21 cellular contexts compared by ENCODE assay signal in the genomic region with DNA sequence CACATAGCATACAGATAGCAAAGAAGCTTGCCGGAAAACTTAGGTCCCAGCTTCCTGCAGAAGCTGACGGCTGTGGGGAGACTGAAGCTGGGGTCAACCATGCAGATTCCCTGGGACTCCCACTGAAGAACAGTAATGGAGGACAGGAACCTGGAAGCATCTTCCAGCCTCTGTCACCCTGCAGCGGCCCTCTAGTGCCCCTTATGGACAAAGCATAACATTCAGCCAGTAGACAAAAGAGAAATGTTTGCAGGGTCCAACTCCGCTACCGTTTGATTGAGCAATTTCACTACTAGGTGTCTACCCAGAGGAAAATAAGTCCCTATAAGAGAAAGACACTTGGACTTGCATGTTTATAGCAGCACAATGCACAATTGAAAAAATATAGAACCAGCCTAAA.
"Had no signal": no experiment of that assay in that cellular context is flagged by ENCODE, and none has a peak within 500 bp of the region (broad histone marks: within the 10 kb centered on the region; RNA-seq: fewer than 3 reads in every experiment).

No MANE protein-coding gene starts in this region.

- H3K4me3 ChIP-seq: colonic mucosa, dorsolateral prefrontal cortex, esophagus squamous epithelium, gastroesophageal sphincter, heart left ventricle, uterus had no signal

- H3K9me3 ChIP-seq: colonic mucosa, esophagus squamous epithelium, gastroesophageal sphincter, heart left ventricle, uterus had no signal

- H3K4me3 Mint-ChIP-seq: activated naive CD8-positive, alpha-beta T cell treated with anti-CD3 and anti-CD28 coated beads for 36 hours; activated T-cell treated with anti-CD3 and anti-CD28 coated beads, Interleukin-2, amount 50 U/mL, for 4 hours; memory B cell; stimulated activated naive B cell treated with anti-CD40 and anti-IgM and Interleukin-4, amounts not matched to agents 10 μg/mL and 1 μg/mL and 100 μg/mL, for 72 hours had no signal

- H3K4me1 ChIP-seq: colonic mucosa, esophagus squamous epithelium, gastroesophageal sphincter, heart left ventricle, uterus had no signal

- H3K27me3 ChIP-seq: colonic mucosa, dorsolateral prefrontal cortex, esophagus squamous epithelium, gastroesophageal sphincter, heart left ventricle, uterus had no signal

- H3K27ac ChIP-seq: colonic mucosa, dorsolateral prefrontal cortex, esophagus squamous epithelium, gastroesophageal sphincter, heart left ventricle, uterus had no signal

- H3K36me3 ChIP-seq: colonic mucosa, esophagus squamous epithelium, gastroesophageal sphincter, heart left ventricle, uterus had no signal

- DNase-seq: activated CD4-positive, alpha-beta T cell treated with anti-CD3 and anti-CD28 coated beads for 4 hours; activated CD4-positive, alpha-beta T cell treated with anti-CD3 and anti-CD28 coated beads, Interleukin-2, amount 50 U/mL, for 48 hours; activated CD4-positive, CD25-positive, alpha-beta regulatory T cell; activated CD8-positive, alpha-beta memory T cell treated with anti-CD3 and anti-CD28 coated beads, Interleukin-2, amount 50 U/mL, for 48 hours; activated naive CD4-positive, alpha-beta T cell treated with Interleukin-2 at 50 U/mL for 16 hours; activated naive CD8-positive, alpha-beta T cell treated with anti-CD3 and anti-CD28 coated beads for 36 hours; activated T-cell treated with anti-CD3 and anti-CD28 coated beads, Interleukin-2, amount 50 U/mL, for 4 hours; colonic mucosa; dorsolateral prefrontal cortex; esophagus squamous epithelium; heart left ventricle; left colon; posterior cingulate gyrus; stimulated activated CD4-positive, alpha-beta T cell treated with anti-CD3 and anti-CD28 coated beads, Interleukin-2, amount 100 ng/mL, for 48 hours; stimulated activated CD8-positive, alpha-beta memory T cell treated with anti-CD3 and anti-CD28 coated beads, Interleukin-4, amount 100 ng/mL, for 48 hours; stimulated activated naive B cell treated with anti-CD40 and anti-IgM and Interleukin-4, amounts not matched to agents 10 μg/mL and 1 μg/mL and 100 μg/mL, for 72 hours; T-helper 9 cell; trophoblast cell; uterus had no signal

- ATAC-seq: activated T-cell treated with anti-CD3 and anti-CD28 coated beads, Interleukin-2, amount 50 U/mL, for 4 hours; gastroesophageal sphincter; heart left ventricle; left colon; stimulated activated naive B cell treated with anti-CD40 and anti-IgM and Interleukin-4, amounts not matched to agents 10 μg/mL and 1 μg/mL and 100 μg/mL, for 72 hours had no signal

- H3K4me1 Mint-ChIP-seq: activated naive CD8-positive, alpha-beta T cell treated with anti-CD3 and anti-CD28 coated beads for 36 hours; memory B cell; stimulated activated naive B cell treated with anti-CD40 and anti-IgM and Interleukin-4, amounts not matched to agents 10 μg/mL and 1 μg/mL and 100 μg/mL, for 72 hours had no signal

- H3K27ac Mint-ChIP-seq: activated naive CD8-positive, alpha-beta T cell treated with anti-CD3 and anti-CD28 coated beads for 36 hours; memory B cell; stimulated activated naive B cell treated with anti-CD40 and anti-IgM and Interleukin-4, amounts not matched to agents 10 μg/mL and 1 μg/mL and 100 μg/mL, for 72 hours had no signal

- H3K27me3 Mint-ChIP-seq: activated naive CD8-positive, alpha-beta T cell treated with anti-CD3 and anti-CD28 coated beads for 36 hours; memory B cell; stimulated activated naive B cell treated with anti-CD40 and anti-IgM and Interleukin-4, amounts not matched to agents 10 μg/mL and 1 μg/mL and 100 μg/mL, for 72 hours had no signal

- H3K9me3 Mint-ChIP-seq: memory B cell had no signal

- H3K36me3 Mint-ChIP-seq: activated naive CD8-positive, alpha-beta T cell treated with anti-CD3 and anti-CD28 coated beads for 36 hours; memory B cell; stimulated activated naive B cell treated with anti-CD40 and anti-IgM and Interleukin-4, amounts not matched to agents 10 μg/mL and 1 μg/mL and 100 μg/mL, for 72 hours had no signal
